Comparison of ENCODE assay signal across 11 cellular contexts in genomic region chr6:44192428-44193041, GRCh38. TPM values are rescaled to one million over a fixed set of nuclear protein-coding genes. Genes with fewer than 3 reads are reported as not detected.
DNase-seq lines count a peak whose midpoint lies in the region; ATAC-seq and TF ChIP-seq lines count a peak whose summit lies in the region.
"Had no signal": no experiment of that assay in that cellular context is flagged by ENCODE, and none has a peak within 500 bp of the region (broad histone marks: within the 10 kb centered on the region; RNA-seq: fewer than 3 reads in every experiment).

No MANE protein-coding gene starts in this region.

- no peaks in the 10 kb centered on the region for H3K27me3 ChIP-seq in left lung
- H3K27me3 ChIP-seq in upper lobe of right lung: no peaks in the 10 kb centered on the region

- no peaks in the 10 kb centered on the region for H3K36me3 Mint-ChIP-seq in activated naive CD4-positive, alpha-beta T cell treated with anti-CD3 and anti-CD28 coated beads for 36 hours (ENCODE audit: low read depth)
- no peaks in the 10 kb centered on the region for H3K36me3 Mint-ChIP-seq in central memory CD8-positive, alpha-beta T cell (ENCODE audit: insufficient read depth)
- H3K36me3 Mint-ChIP-seq: memory B cell had no signal

- no peaks in the 10 kb centered on the region for H3K9me3 Mint-ChIP-seq in activated naive CD4-positive, alpha-beta T cell treated with anti-CD3 and anti-CD28 coated beads for 36 hours
- H3K9me3 Mint-ChIP-seq in central memory CD8-positive, alpha-beta T cell: no peaks in the 10 kb centered on the region
- H3K9me3 Mint-ChIP-seq: memory B cell had no signal

- H3K9me3 ChIP-seq in left lung: no peaks in the 10 kb centered on the region
- H3K9me3 ChIP-seq in upper lobe of right lung: no peaks in the 10 kb centered on the region

- ATAC-seq in central memory CD8-positive, alpha-beta T cell (replicated peaks; ENCODE audit: extremely low read depth, poor library complexity, severe bottlenecking): no peak
- ATAC-seq in left lung: peak; percentile 94
- ATAC-seq in upper lobe of right lung: peak; percentile 84
- no peak for ATAC-seq in GM21367 (IDR thresholded peaks at IDR 0.05; ENCODE audit: unreplicated experiment)

- POLR2A ChIA-PET in HEK293T (lab: Yijun Ruan, JAX): interaction anchor here (0.6 to 2.0 kb wide), 4 partner anchors 20 to 112 kb away, joined by 3 to 7 read pairs (median 4); partner anchors contain the start of gene HSP90AB1

- no peak for TF ChIP-seq CTCF in left lung (IDR thresholded peaks at IDR 0.05)
- no peak for TF ChIP-seq CTCF in upper lobe of right lung (IDR thresholded peaks at IDR 0.05)

- H3K4me3 ChIP-seq in left lung (peak overlapping the region in 1 of 2 donors; percentile 14), upper lobe of right lung (peak overlapping the region; percentile 23)

- H3K27me3 Mint-ChIP-seq in activated naive CD4-positive, alpha-beta T cell treated with anti-CD3 and anti-CD28 coated beads for 36 hours (ENCODE audit: low read depth): peaks cover 10% of the 10 kb centered on the region
- peaks cover 39% of the 10 kb centered on the region for H3K27me3 Mint-ChIP-seq in central memory CD8-positive, alpha-beta T cell

- no peak overlapping the region for H3K4me3 Mint-ChIP-seq in activated naive CD4-positive, alpha-beta T cell treated with anti-CD3 and anti-CD28 coated beads for 36 hours
- H3K4me3 Mint-ChIP-seq in central memory CD8-positive, alpha-beta T cell: no peak overlapping the region
- H3K4me3 Mint-ChIP-seq: memory B cell had no signal

- H3K27ac ChIP-seq in left lung: no peak overlapping the region
- H3K27ac ChIP-seq in upper lobe of right lung: no peak overlapping the region
- H3K27ac ChIP-seq: WERI-Rb-1 had no signal

- H3K36me3 ChIP-seq in left lung: no peaks in the 10 kb centered on the region
- H3K36me3 ChIP-seq in upper lobe of right lung: no peaks in the 10 kb centered on the region
- H3K36me3 ChIP-seq: WERI-Rb-1 had no signal

- H3K4me1 ChIP-seq in left lung (peaks cover 0 to 5% of the 10 kb centered on the region in 2 donors), upper lobe of right lung (no peaks in the 10 kb centered on the region)

- DNase-seq in activated naive CD4-positive, alpha-beta T cell treated with anti-CD3 and anti-CD28 coated beads for 36 hours: no peak
- no peak for DNase-seq in activated naive CD4-positive, alpha-beta T cell treated with Interleukin-2 at 50 U/mL for 16 hours
- no peak for DNase-seq in central memory CD8-positive, alpha-beta T cell (ENCODE audit: low spot score in 2 of 2)
- no peak for DNase-seq in left lung
- DNase-seq in upper lobe of right lung: no peak
- no peak for DNase-seq in HEK293T (ENCODE audit: extremely low spot score)
- DNase-seq in stimulated activated naive CD4-positive, alpha-beta T cell treated with Interleukin-2 at 50 U/mL for 16 hours (lab: John Stamatoyannopoulos, UW): no peak
- DNase-seq: NCI-H1105 treated with DMSO at 0.1 percent for 48 hours, WERI-Rb-1 had no signal

- H3K4me1 Mint-ChIP-seq in activated naive CD4-positive, alpha-beta T cell treated with anti-CD3 and anti-CD28 coated beads for 36 hours (ENCODE audit: low read depth): peaks cover 5% of the 10 kb centered on the region
- H3K4me1 Mint-ChIP-seq in central memory CD8-positive, alpha-beta T cell: peaks cover 10% of the 10 kb centered on the region
- H3K4me1 Mint-ChIP-seq: memory B cell had no signal

- CTCF ChIA-PET in activated naive CD4-positive, alpha-beta T cell treated with anti-CD3 and anti-CD28 coated beads for 36 hours (lab: Charles Lee): interaction anchor here (1.2 to 1.9 kb wide), 2 partner anchors 11 to 19 kb away, joined by 6 read pairs; no protein-coding TSS in a partner anchor
- CTCF ChIA-PET in HEK293T (lab: Yijun Ruan, JAX): no interaction called here

- intact Hi-C loops in activated naive CD4-positive, alpha-beta T cell treated with anti-CD3 and anti-CD28 coated beads for 36 hours (cut with micrococcal nuclease): no loop called here
- intact Hi-C loops in left lung (cut with DNase I) (no loop called here), upper lobe of right lung (cut with DNase I) (no loop called here)

- peak overlapping the region; percentile 27 for H3K27ac Mint-ChIP-seq in activated naive CD4-positive, alpha-beta T cell treated with anti-CD3 and anti-CD28 coated beads for 36 hours
- peak overlapping the region; percentile 23 for H3K27ac Mint-ChIP-seq in central memory CD8-positive, alpha-beta T cell (ENCODE audit: low read depth)
- H3K27ac Mint-ChIP-seq: memory B cell had no signal

TF ChIP-seq in HEK293T, 16 proteins besides CTCF, POLR2A, EP300 and RAD21:
- no peak for TF ChIP-seq ARNT (IDR thresholded peaks at IDR 0.05)
- TF ChIP-seq HDGF (IDR thresholded peaks at IDR 0.05; ENCODE audit: borderline replicate concordance): no peak
- no peak for TF ChIP-seq FOXA1 (IDR thresholded peaks at IDR 0.05)

RNA-seq across cellular contexts. Expression of gene MYMX, which starts 24.2 kb away (rescaled TPM):
- total RNA-seq in activated naive CD4-positive, alpha-beta T cell treated with anti-CD3 and anti-CD28 coated beads for 36 hours: not detected
- total RNA-seq in left lung (under 1 TPM in 1 of 2 donors, not detected in 1; 0.34 TPM), upper lobe of right lung (0.52 TPM)

RNA-seq across cellular contexts. Expression of gene SLC29A1, which starts 30.9 kb away (rescaled TPM):
- total RNA-seq in activated naive CD4-positive, alpha-beta T cell treated with anti-CD3 and anti-CD28 coated beads for 36 hours: 10 to 100 TPM; 32.7 to 33.4 TPM
- 10 to 100 TPM; 46.8 to 48.2 TPM for total RNA-seq in left lung
- total RNA-seq in upper lobe of right lung: 59.8 TPM

RNA-seq across cellular contexts. Expression of gene CAPN11, which starts 33.9 kb away (rescaled TPM):
- not detected for total RNA-seq in activated naive CD4-positive, alpha-beta T cell treated with anti-CD3 and anti-CD28 coated beads for 36 hours
- total RNA-seq in left lung (under 1 TPM; 0.23 to 0.29 TPM), upper lobe of right lung (1.6 TPM)

RNA-seq across cellular contexts. Expression of gene HSP90AB1, which starts 54.4 kb away (rescaled TPM):
- total RNA-seq in activated naive CD4-positive, alpha-beta T cell treated with anti-CD3 and anti-CD28 coated beads for 36 hours: 1,000 to 10,000 TPM; 1,951 to 2,044 TPM
- total RNA-seq in left lung: 100 to 1,000 TPM; 726 to 810 TPM
- 660 TPM for total RNA-seq in upper lobe of right lung

Comparison
In these comparisons a context has a peak if more than half of its experiments do, and no peak if none do; other contexts are left out.
1. ATAC-seq: peak in left lung (single experiment) and upper lobe of right lung (single experiment); none in central memory CD8-positive, alpha-beta T cell (single experiment) and GM21367 (single experiment).